11 cellular contexts compared by ENCODE assay signal in the genomic region with DNA sequence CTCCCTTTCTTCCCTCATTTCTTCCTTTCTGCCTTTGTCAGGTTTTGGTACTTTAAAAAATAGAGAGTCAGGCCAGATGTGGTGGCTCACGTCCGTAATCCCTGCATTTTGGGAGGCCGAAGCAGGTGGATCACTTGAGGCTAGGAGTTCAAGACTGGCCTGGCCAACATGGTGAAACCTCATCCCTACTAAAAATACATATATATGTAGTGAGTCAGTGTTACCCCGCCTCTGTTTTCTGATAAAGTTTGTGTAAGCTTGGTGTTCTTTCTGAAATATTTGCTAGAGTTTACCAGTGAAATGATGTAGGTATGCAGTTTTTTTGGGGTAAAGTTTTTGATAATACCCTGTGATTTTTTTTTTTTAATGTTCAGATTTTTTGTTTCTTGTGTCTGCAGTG. TPM values are rescaled to one million over a fixed set of nuclear protein-coding genes. Genes with fewer than 3 reads are reported as not detected.
DNase-seq lines count a peak whose midpoint lies in the region; ATAC-seq and TF ChIP-seq lines count a peak whose summit lies in the region.
"Had no signal": no experiment of that assay in that cellular context is flagged by ENCODE, and none has a peak within 500 bp of the region (broad histone marks: within the 10 kb centered on the region; RNA-seq: fewer than 3 reads in every experiment).

No MANE protein-coding gene starts in this region.

- TF ChIP-seq CTCF in SK-N-SH (IDR thresholded peaks at IDR 0.05) = no peak
- TF ChIP-seq CTCF in smooth muscle cell (IDR thresholded peaks at IDR 0.05; ENCODE audit: borderline replicate concordance, insufficient read depth, poor library complexity, severe bottlenecking) = no peak

- H3K4me1 ChIP-seq in SK-N-SH (ENCODE audit: control insufficient read depth in 1 of 2, insufficient read depth in 2 of 2, low read depth in 1 of 2, low read length in 1 of 2) = peaks cover 26 to 29% of the 10 kb centered on the region in 2 experiments
- peaks cover 6% of the 10 kb centered on the region for H3K4me1 ChIP-seq in smooth muscle cell (ENCODE audit: low read depth)

- H3K9me3 ChIP-seq in SK-N-SH (no peaks in the 10 kb centered on the region), smooth muscle cell (replicated peaks; ENCODE audit: low read depth) (peaks cover 4% of the 10 kb centered on the region)

- no peak overlapping the region for H3K4me3 Mint-ChIP-seq in activated CD4-positive, alpha-beta memory T cell treated with anti-CD3 and anti-CD28 coated beads for 36 hours
- no peak overlapping the region for H3K4me3 Mint-ChIP-seq in activated CD4-positive, alpha-beta memory T cell treated with anti-CD3 and anti-CD28 coated beads, Interleukin-2, amount 10 ng/mL, durations not matched to agents 7 days and 5 days

- no peaks in the 10 kb centered on the region for H4K20me1 ChIP-seq in SK-N-SH (ENCODE audit: insufficient read depth)
- no peaks in the 10 kb centered on the region for H4K20me1 ChIP-seq in smooth muscle cell (ENCODE audit: low read depth)

- H3K4me2 ChIP-seq in SK-N-SH (peak overlapping the region; percentile 70; the same call in 1 of the 2 replicates), smooth muscle cell (peak overlapping the region; percentile 51)

- H3K36me3 ChIP-seq in SK-N-SH (replicated peaks in 1 of 2; ENCODE audit: control insufficient read depth in 1 of 2, insufficient read depth in 2 of 2, low read length in 1 of 2) (peaks cover 4 to 12% of the 10 kb centered on the region in 2 experiments), smooth muscle cell (ENCODE audit: low read depth) (peaks cover 6% of the 10 kb centered on the region)

- H3K4me1 Mint-ChIP-seq in activated CD4-positive, alpha-beta memory T cell treated with anti-CD3 and anti-CD28 coated beads for 36 hours (ENCODE audit: low read depth) = peaks cover 83% of the 10 kb centered on the region
- peaks cover 87% of the 10 kb centered on the region for H3K4me1 Mint-ChIP-seq in activated CD4-positive, alpha-beta memory T cell treated with anti-CD3 and anti-CD28 coated beads, Interleukin-2, amount 10 ng/mL, durations not matched to agents 7 days and 5 days

- H3K36me3 Mint-ChIP-seq in activated CD4-positive, alpha-beta memory T cell treated with anti-CD3 and anti-CD28 coated beads for 36 hours = peaks cover 32% of the 10 kb centered on the region
- H3K36me3 Mint-ChIP-seq in activated CD4-positive, alpha-beta memory T cell treated with anti-CD3 and anti-CD28 coated beads, Interleukin-2, amount 10 ng/mL, durations not matched to agents 7 days and 5 days (ENCODE audit: low read depth) = peaks cover 62% of the 10 kb centered on the region

- H3K9me2 ChIP-seq in SK-N-SH = no peaks in the 10 kb centered on the region

- peaks cover 22% of the 10 kb centered on the region for H3K9me3 Mint-ChIP-seq in activated CD4-positive, alpha-beta memory T cell treated with anti-CD3 and anti-CD28 coated beads for 36 hours
- H3K9me3 Mint-ChIP-seq in activated CD4-positive, alpha-beta memory T cell treated with anti-CD3 and anti-CD28 coated beads, Interleukin-2, amount 10 ng/mL, durations not matched to agents 7 days and 5 days = peaks cover 18% of the 10 kb centered on the region

- POLR2A ChIA-PET in activated CD4-positive, alpha-beta memory T cell treated with anti-CD3 and anti-CD28 coated beads for 36 hours (lab: Charles Lee) = interaction anchor here (0.9 kb wide), 1 partner anchor 9 kb away, joined by 3 read pairs; no protein-coding TSS in a partner anchor
- POLR2A ChIA-PET in activated CD4-positive, alpha-beta memory T cell treated with anti-CD3 and anti-CD28 coated beads, Interleukin-2, amount 10 ng/mL, durations not matched to agents 7 days and 5 days (lab: Charles Lee) = interaction anchor here (0.8 to 1.8 kb wide), 2 partner anchors 10 kb away, joined by 4 to 5 read pairs; no protein-coding TSS in a partner anchor
- POLR2A ChIA-PET in SK-N-SH (lab: Yijun Ruan, JAX) = no interaction called here

- H3K27ac ChIP-seq in SK-N-SH (ENCODE audit: low read depth in 2 of 2, low read length in 1 of 2) (peak overlapping the region; percentile 78 to 97), smooth muscle cell (ENCODE audit: low read depth) (peak overlapping the region; percentile 95)

- H3K79me2 ChIP-seq in SK-N-SH (ENCODE audit: insufficient read depth) (peaks cover 32% of the 10 kb centered on the region; the same call in 1 of the 2 replicates), smooth muscle cell (ENCODE audit: low read depth) (peaks cover 35% of the 10 kb centered on the region)

- H2AFZ ChIP-seq in SK-N-SH (ENCODE audit: low read depth) (no peak overlapping the region), smooth muscle cell (ENCODE audit: low read depth) (no peak overlapping the region)

- H3K27me3 Mint-ChIP-seq in activated CD4-positive, alpha-beta memory T cell treated with anti-CD3 and anti-CD28 coated beads for 36 hours = no peaks in the 10 kb centered on the region
- H3K27me3 Mint-ChIP-seq in activated CD4-positive, alpha-beta memory T cell treated with anti-CD3 and anti-CD28 coated beads, Interleukin-2, amount 10 ng/mL, durations not matched to agents 7 days and 5 days = no peaks in the 10 kb centered on the region

- no peak for TF ChIP-seq RAD21 in SK-N-SH (IDR thresholded peaks at IDR 0.05; ENCODE audit: low read length)

- H3F3A ChIP-seq in SK-N-SH (replicated peaks; ENCODE audit: insufficient read depth) (peaks cover 41% of the 10 kb centered on the region), smooth muscle cell (ENCODE audit: low read depth) (peaks cover 19% of the 10 kb centered on the region)

- TF ChIP-seq EP300 in SK-N-SH (IDR thresholded peaks at IDR 0.05; ENCODE audit: borderline replicate concordance in 1 of 2, low read depth in 1 of 2, low read length in 1 of 2) = no peak

- no peak for ATAC-seq in GM18861 (IDR thresholded peaks at IDR 0.05; ENCODE audit: unreplicated experiment)
- ATAC-seq: left colon had no signal

- WGBS in SK-N-SH (ENCODE audit: low lambda C conversion rate) = 81% methylated on average over 4 of the region's 4 CpGs
- 81% methylated on average over 4 of the region's 4 CpGs for WGBS in smooth muscle cell (ENCODE audit: low lambda C conversion rate)

- intact Hi-C loops in activated CD4-positive, alpha-beta memory T cell treated with anti-CD3 and anti-CD28 coated beads for 36 hours (cut with micrococcal nuclease) = loop anchor here (5.0 kb wide), 1 partner anchor 61 kb away; the partner anchor contains the start of gene DGKD

- DNase-seq in activated CD4-positive, alpha-beta memory T cell treated with anti-CD3 and anti-CD28 coated beads for 36 hours = no peak
- no peak for DNase-seq in activated CD4-positive, alpha-beta memory T cell treated with anti-CD3 and anti-CD28 coated beads, Interleukin-2, amount 10 ng/mL, durations not matched to agents 7 days and 5 days
- DNase-seq in SK-N-SH (no peak), fibroblast of gingiva (ENCODE audit: low read depth) (peak; percentile 36), smooth muscle cell (lab: John Stamatoyannopoulos, UW; ENCODE audit: unreplicated experiment) (no peak), NCI-H82 (lab: John Stamatoyannopoulos, UW) (no peak), DMS79 treated with DMSO at 0.1 percent for 48 hours (lab: John Stamatoyannopoulos, UW) (no peak)
- DNase-seq: activated gamma-delta T cell, left colon, retina had no signal

- CTCF ChIA-PET in activated CD4-positive, alpha-beta memory T cell treated with anti-CD3 and anti-CD28 coated beads for 36 hours (lab: Charles Lee) = interaction anchor here (1.0 to 10.0 kb wide), 3 partner anchors 12 to 31 kb away, joined by 4 to 84 read pairs (median 4); no protein-coding TSS in a partner anchor
- CTCF ChIA-PET in activated CD4-positive, alpha-beta memory T cell treated with anti-CD3 and anti-CD28 coated beads, Interleukin-2, amount 10 ng/mL, durations not matched to agents 7 days and 5 days (lab: Charles Lee) = interaction anchor here (4.2 kb wide), 1 partner anchor 30 kb away, joined by 29 read pairs; no protein-coding TSS in a partner anchor
- CTCF ChIA-PET in SK-N-SH (lab: Yijun Ruan, JAX) = interaction anchor here (2.2 kb wide), 1 partner anchor 30 kb away, joined by 9 read pairs; no protein-coding TSS in a partner anchor

- H3K27ac Mint-ChIP-seq in activated CD4-positive, alpha-beta memory T cell treated with anti-CD3 and anti-CD28 coated beads for 36 hours = peak overlapping the region; percentile 71
- H3K27ac Mint-ChIP-seq in activated CD4-positive, alpha-beta memory T cell treated with anti-CD3 and anti-CD28 coated beads, Interleukin-2, amount 10 ng/mL, durations not matched to agents 7 days and 5 days = no peak overlapping the region

- H3K27me3 ChIP-seq in SK-N-SH (ENCODE audit: insufficient read depth) (no peaks in the 10 kb centered on the region), smooth muscle cell (ENCODE audit: low read depth) (no peaks in the 10 kb centered on the region)

- peak overlapping the region; percentile 57; the same call in 1 of the 2 replicates for H3K9ac ChIP-seq in SK-N-SH
- H3K9ac ChIP-seq in smooth muscle cell (ENCODE audit: low read depth) = peak overlapping the region; percentile 80

- H3K4me3 ChIP-seq in SK-N-SH (ENCODE audit: low read depth in 2 of 2, low read length in 1 of 2) (no peak overlapping the region), smooth muscle cell (no peak overlapping the region)

TF ChIP-seq in SK-N-SH, 30 proteins besides CTCF, POLR2A, EP300 and RAD21 (continues in another document):
- TF ChIP-seq RFX5 (IDR thresholded peaks at IDR 0.05; ENCODE audit: low read length) = no peak
- no peak for TF ChIP-seq MXI1 (IDR thresholded peaks at IDR 0.05; ENCODE audit: low read depth, low read length)
- TF ChIP-seq GATA2 (CRISPR knock-in tag; IDR thresholded peaks at IDR 0.05) = no peak
- no peak for TF ChIP-seq ELF1 (IDR thresholded peaks at IDR 0.05)
- no peak for TF ChIP-seq POLR2AphosphoS5 (IDR thresholded peaks at IDR 0.05; ENCODE audit: low read depth, low read length)
- TF ChIP-seq TCF12 (IDR thresholded peaks at IDR 0.05) = no peak
- no peak for TF ChIP-seq SMC3 (IDR thresholded peaks at IDR 0.05; ENCODE audit: low read depth, low read length)
- TF ChIP-seq FOXJ3 (CRISPR knock-in tag; IDR thresholded peaks at IDR 0.05) = no peak
- no peak for TF ChIP-seq TAF1 (IDR thresholded peaks at IDR 0.05; ENCODE audit: borderline replicate concordance, low read depth, low read length)

RNA-seq across cellular contexts. Expression of gene DGKD, which starts 58.8 kb away (rescaled TPM):
- 10 to 100 TPM; 44.2 to 46.4 TPM for total RNA-seq in activated CD4-positive, alpha-beta memory T cell treated with anti-CD3 and anti-CD28 coated beads for 36 hours
- total RNA-seq in activated CD4-positive, alpha-beta memory T cell treated with anti-CD3 and anti-CD28 coated beads, Interleukin-2, amount 10 ng/mL, durations not matched to agents 7 days and 5 days = 10 to 100 TPM; 77.8 to 78.3 TPM
- polyA plus RNA-seq in SK-N-SH (2012; rRNA removed) (17.7 and 21.7 TPM in 2 replicates), smooth muscle cell (14.2 and 19.4 TPM in 2 replicates)
- polyA plus RNA-seq in SK-N-SH (2012; cell fraction: cytosol; rRNA removed) = 8.0 and 10.4 TPM in 2 replicates
- polyA plus RNA-seq in SK-N-SH (2012; cell fraction: nucleus; rRNA removed) = 75.5 and 81.2 TPM in 2 replicates
- total RNA-seq in smooth muscle cell = 10.6 and 12.2 TPM in 2 replicates
